17 cellular contexts compared by ENCODE assay signal in the genomic region with DNA sequence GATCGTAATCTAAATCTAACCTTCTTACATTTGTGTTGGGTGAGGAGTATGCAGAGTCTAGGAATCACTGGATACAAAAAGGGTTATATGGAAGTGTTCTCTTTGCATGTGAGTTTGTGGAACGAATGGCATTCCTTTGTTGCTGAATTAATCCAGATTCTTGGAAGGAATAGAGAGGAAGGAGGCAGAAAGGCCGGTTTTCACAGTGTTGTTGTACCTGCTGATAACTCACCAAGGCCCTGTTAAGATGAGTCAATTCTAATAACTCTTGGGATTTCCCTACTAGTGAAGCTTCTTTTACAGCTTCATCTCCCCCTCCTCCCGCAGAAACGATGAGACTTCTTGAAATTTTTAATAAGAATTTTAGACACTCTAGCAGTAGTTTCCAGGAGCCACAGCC.
A peak's percentile ranks its signal among the peaks of the same experiment; 100 is the strongest.
DNase-seq lines count a peak whose midpoint lies in the region; ATAC-seq and TF ChIP-seq lines count a peak whose summit lies in the region.
"Had no signal": no experiment of that assay in that cellular context is flagged by ENCODE, and none has a peak within 500 bp of the region (broad histone marks: within the 10 kb centered on the region; RNA-seq: fewer than 3 reads in every experiment).

No MANE protein-coding gene starts in this region.

- intact Hi-C loops in right cardiac atrium (cut with DNase I) = no loop called here

- H3K36me3 Mint-ChIP-seq in chondrocyte (ENCODE audit: low read depth) = no peaks in the 10 kb centered on the region

- H3K9me3 Mint-ChIP-seq in chondrocyte (ENCODE audit: low read depth) = no peaks in the 10 kb centered on the region

- no peak for TF ChIP-seq CTCF in chondrocyte (IDR thresholded peaks at IDR 0.05)

- no peaks in the 10 kb centered on the region for H3K9me3 ChIP-seq in mesodermal cell (ENCODE audit: control insufficient read depth, low read length)
- no peaks in the 10 kb centered on the region for H3K9me3 ChIP-seq in right cardiac atrium (ENCODE audit: control insufficient read depth, low read length)
- H3K9me3 ChIP-seq: right lobe of liver had no signal

- no peaks in the 10 kb centered on the region for H3K27me3 Mint-ChIP-seq in chondrocyte (ENCODE audit: low read depth)
- H3K27me3 Mint-ChIP-seq: dendritic cell treated with granulocyte-macrophage colony-stimulating factor and Interleukin-4, amounts not matched to agents 40 ng/mL and 50 ng/mL, for 4 days had no signal

- H3K27ac ChIP-seq in mesodermal cell (ENCODE audit: low read depth, low read length, severe bottlenecking) (peak overlapping the region; percentile 24), right cardiac atrium (ENCODE audit: low read length) (no peak overlapping the region)
- H3K27ac ChIP-seq: right lobe of liver, VCaP had no signal

- DNase-seq in Daoy (ENCODE audit: low read depth) (peak; percentile 10), HT1080 (ENCODE audit: low read depth) (peak; percentile 13), chondrocyte (ENCODE audit: low spot score) (no peak), LoVo (ENCODE audit: low spot score) (no peak), NCI-H1436 treated with DMSO at 0.1 percent for 48 hours (lab: John Stamatoyannopoulos, UW) (no peak), right cardiac atrium (no peak)
- DNase-seq: activated CD8-positive, alpha-beta memory T cell treated with anti-CD3 and anti-CD28 coated beads, Interleukin-2, amount 50 U/mL, for 48 hours; foreskin melanocyte; GF-D8; NCI-H187 treated with DMSO at 0.1 percent for 48 hours; NK-92 treated with Interleukin-12 subunit alpha and Interleukin-12 subunit beta, amount 100 ng/mL, for 24 hours; right lobe of liver had no signal

- H3K27me3 ChIP-seq in right cardiac atrium (ENCODE audit: control insufficient read depth, insufficient read depth) = no peaks in the 10 kb centered on the region
- H3K27me3 ChIP-seq: right lobe of liver had no signal

- ATAC-seq in right cardiac atrium (no peak), HG03196 (IDR thresholded peaks at IDR 0.05; ENCODE audit: unreplicated experiment) (no peak)
- ATAC-seq: K562 had no signal

- H3K36me3 ChIP-seq in mesodermal cell (ENCODE audit: control insufficient read depth, insufficient read depth, low read length) = peaks cover 2% of the 10 kb centered on the region
- H3K36me3 ChIP-seq: right lobe of liver had no signal

- 25 to 36% methylated on average over 3 to 4 of the region's 5 CpGs for WGBS in mesodermal cell (ENCODE audit: insufficient coverage in 2 of 2), 2 experiments
- 65% methylated on average over 5 of the region's 5 CpGs for WGBS in right cardiac atrium

- peaks cover 4% of the 10 kb centered on the region for H3K4me1 ChIP-seq in mesodermal cell (ENCODE audit: control insufficient read depth, insufficient read depth, low read length, poor library complexity, severe bottlenecking)
- H3K4me1 ChIP-seq in right cardiac atrium (ENCODE audit: control insufficient read depth, insufficient read depth, low read length) = peaks cover 3% of the 10 kb centered on the region
- H3K4me1 ChIP-seq: right lobe of liver had no signal

- peaks cover 51% of the 10 kb centered on the region for H3K4me1 Mint-ChIP-seq in chondrocyte (ENCODE audit: low read depth)

- peak overlapping the region; percentile 9 for H3K27ac Mint-ChIP-seq in chondrocyte (ENCODE audit: unreplicated experiment)
- H3K27ac Mint-ChIP-seq: dendritic cell treated with granulocyte-macrophage colony-stimulating factor and Interleukin-4, amounts not matched to agents 40 ng/mL and 50 ng/mL, for 4 days had no signal

- no peak overlapping the region for H3K4me3 Mint-ChIP-seq in chondrocyte (ENCODE audit: unreplicated experiment)
- H3K4me3 Mint-ChIP-seq: dendritic cell treated with granulocyte-macrophage colony-stimulating factor and Interleukin-4, amounts not matched to agents 40 ng/mL and 50 ng/mL, for 4 days had no signal

- no peak overlapping the region for H3K4me3 ChIP-seq in mesodermal cell (ENCODE audit: extremely low read depth, insufficient read depth, low read length, poor library complexity, severe bottlenecking)
- H3K4me3 ChIP-seq in right cardiac atrium (ENCODE audit: low read length) = no peak overlapping the region
- H3K4me3 ChIP-seq: K562, right lobe of liver had no signal

Comparison
In these comparisons a context has a peak if more than half of its experiments do, and no peak if none do; other contexts are left out.
1. DNase-seq: peak in Daoy (single experiment) and HT1080 (single experiment); none in chondrocyte (single experiment), LoVo (single experiment), NCI-H1436 treated with DMSO at 0.1 percent for 48 hours (single experiment) and right cardiac atrium (0 of 3).